10 cellular contexts compared by ENCODE assay signal in the genomic region with DNA sequence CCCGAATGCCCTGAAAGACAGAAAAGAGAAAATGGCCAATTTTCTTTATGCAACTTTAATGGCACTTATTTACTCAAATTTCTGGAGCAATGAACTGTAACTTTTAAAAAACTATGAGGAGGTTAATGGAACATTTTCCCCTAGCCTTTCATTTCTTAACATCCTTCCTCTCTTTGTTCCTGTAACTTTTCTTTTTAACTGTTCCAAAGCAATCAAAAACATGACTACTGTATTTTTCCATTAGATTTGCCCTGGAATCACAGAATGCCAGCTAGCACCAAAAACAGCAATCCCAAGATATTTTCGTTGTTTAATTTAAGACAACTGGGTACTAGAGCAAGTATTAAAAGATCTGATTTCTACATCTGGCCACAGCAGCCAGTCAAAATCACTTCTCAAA. TPM values are rescaled to one million over a fixed set of nuclear protein-coding genes. Genes with fewer than 3 reads are reported as not detected.
A peak's percentile ranks its signal among the peaks of the same experiment; 100 is the strongest.
DNase-seq lines count a peak whose midpoint lies in the region; ATAC-seq and TF ChIP-seq lines count a peak whose summit lies in the region.
"Had no signal": no experiment of that assay in that cellular context is flagged by ENCODE, and none has a peak within 500 bp of the region (broad histone marks: within the 10 kb centered on the region; RNA-seq: fewer than 3 reads in every experiment).

No MANE protein-coding gene starts in this region.

- CTCF ChIA-PET in CD8-positive, alpha-beta T cell (lab: Charles Lee): interaction anchor here (0.7 to 1.3 kb wide), 4 partner anchors 30 to 67 kb away, joined by 3 to 4 read pairs (median 4); partner anchors contain the start of gene ASTL
- CTCF ChIA-PET in Panc1 (lab: Charles Lee): interaction anchor here (0.6 kb wide), 1 partner anchor 76 kb away, joined by 3 read pairs; no protein-coding TSS in a partner anchor

- H3K4me3 ChIP-seq in CD8-positive, alpha-beta T cell (ENCODE audit: low read depth, low read length): no peak overlapping the region
- H3K4me3 ChIP-seq in Panc1 (ENCODE audit: low read depth in 2 of 2, low read length in 2 of 2) (no peak overlapping the region; a peak in 1 of 4 replicates), trophoblast cell (ENCODE audit: low read depth, low read length) (no peak overlapping the region)

- no peak overlapping the region for H2AFZ ChIP-seq in trophoblast cell (ENCODE audit: insufficient read depth, low read length, poor library complexity)

- H4K8ac ChIP-seq in trophoblast cell (ENCODE audit: low read depth, low read length): no peak overlapping the region

- no peak overlapping the region for H3K4me2 ChIP-seq in trophoblast cell (ENCODE audit: low read length)

- in situ Hi-C loops in Panc1 (cut with HindIII; ENCODE audit: low pct_unique_long_range_greater_than_20kb, low sequenced_read_pairs): no loop called here

- no peak overlapping the region for H3K27ac Mint-ChIP-seq in CD8-positive, alpha-beta T cell
- peak overlapping the region; percentile 96 to 97 for H3K27ac Mint-ChIP-seq in effector memory CD8-positive, alpha-beta T cell

- no peak overlapping the region for H3K23ac ChIP-seq in trophoblast cell (ENCODE audit: low read length)

- BruUV-seq in Panc1 (replicated peaks; lab: Mats Ljungman, UMichigan): no TSS peak

- H3K14ac ChIP-seq in trophoblast cell (ENCODE audit: low read length): no peak overlapping the region

- no peak overlapping the region for H4K12ac ChIP-seq in trophoblast cell (ENCODE audit: low read depth, low read length)

- intact Hi-C loops in CD8-positive, alpha-beta T cell (cut with DNase I, micrococcal nuclease): loop anchor here (5.0 kb wide), 2 partner anchors 117 to 332 kb away; partner anchors contain the start of gene ARID5A (in 1 of the 2)
- intact Hi-C loops in Panc1 (cut with micrococcal nuclease; ENCODE audit: unreplicated experiment): loop anchor here (5.0 kb wide), 1 partner anchor 57 kb away; no protein-coding TSS in a partner anchor

- no peak overlapping the region for H3K27ac ChIP-seq in CD8-positive, alpha-beta T cell (ENCODE audit: low read depth, low read length)
- H3K27ac ChIP-seq in Panc1 (ENCODE audit: low read length) (peak overlapping the region; percentile 36), trophoblast cell (ENCODE audit: low read depth, low read length) (no peak overlapping the region)

- peak overlapping the region; percentile 53 for H3K4ac ChIP-seq in trophoblast cell (ENCODE audit: low read depth, low read length)

- H3K36me3 ChIP-seq in CD8-positive, alpha-beta T cell (ENCODE audit: insufficient read depth, low read length): no peaks in the 10 kb centered on the region
- H3K36me3 ChIP-seq in Panc1 (ENCODE audit: control insufficient read depth, insufficient read depth, low read length) (no peaks in the 10 kb centered on the region; the same call in none of the 2 replicates), trophoblast cell (ENCODE audit: control insufficient read depth in 1 of 2, insufficient read depth in 2 of 2, low read length in 2 of 2) (peaks cover 2 to 4% of the 10 kb centered on the region in 2 experiments)

- peak overlapping the region; percentile 71 for H3K4me3 Mint-ChIP-seq in CD8-positive, alpha-beta T cell
- peak overlapping the region; percentile 84 to 88 for H3K4me3 Mint-ChIP-seq in effector memory CD8-positive, alpha-beta T cell

- POLR2A ChIA-PET in CD8-positive, alpha-beta T cell (lab: Charles Lee): no interaction called here
- POLR2A ChIA-PET in Panc1 (lab: Charles Lee): no interaction called here

- no CpG with 5 or more reads among the region's 2 CpGs for WGBS in trophoblast cell (ENCODE audit: extremely low coverage, insufficient coverage, insufficient read length)

- H4K91ac ChIP-seq in trophoblast cell (ENCODE audit: low read depth, low read length): no peak overlapping the region

- H2BK5ac ChIP-seq in trophoblast cell (ENCODE audit: low read depth, low read length, poor library complexity): no peak overlapping the region

- H3K79me1 ChIP-seq in trophoblast cell (ENCODE audit: low read length): peaks cover 6% of the 10 kb centered on the region

- H3K27me3 ChIP-seq in CD8-positive, alpha-beta T cell (ENCODE audit: insufficient read depth, low read length): no peaks in the 10 kb centered on the region
- H3K27me3 ChIP-seq in Panc1 (ENCODE audit: control insufficient read depth, insufficient read depth, low read length) (no peaks in the 10 kb centered on the region), trophoblast cell (ENCODE audit: insufficient read depth, low read length) (no peaks in the 10 kb centered on the region)

- no peak for DNase-seq in CD8-positive, alpha-beta T cell
- no peak for DNase-seq in Panc1 (ENCODE audit: low read depth, low spot score)
- no peak for DNase-seq in effector memory CD8-positive, alpha-beta T cell
- DNase-seq in trophoblast cell: no peak
- no peak for DNase-seq in NCI-H524 (lab: John Stamatoyannopoulos, UW)
- no peak for DNase-seq in left lobe of liver (ENCODE audit: low spot score)
- no peak for DNase-seq in NCI-H510A (lab: John Stamatoyannopoulos, UW)
- DNase-seq: GDM1, NCI-H774 had no signal

- no peak overlapping the region for H3K18ac ChIP-seq in trophoblast cell (ENCODE audit: low read length)

- H2AK5ac ChIP-seq in trophoblast cell (ENCODE audit: low read length): no peak overlapping the region

- no peak overlapping the region for H2BK120ac ChIP-seq in trophoblast cell (ENCODE audit: insufficient read depth, low read length, poor library complexity)

- H3K36me3 Mint-ChIP-seq in CD8-positive, alpha-beta T cell: peaks cover 22% of the 10 kb centered on the region
- peaks cover 33% of the 10 kb centered on the region for H3K36me3 Mint-ChIP-seq in effector memory CD8-positive, alpha-beta T cell (ENCODE audit: insufficient read depth)

- no peak overlapping the region for H3K9ac ChIP-seq in trophoblast cell (ENCODE audit: low read length)

- no peaks in the 10 kb centered on the region for H3K27me3 Mint-ChIP-seq in CD8-positive, alpha-beta T cell (ENCODE audit: low read depth)
- no peaks in the 10 kb centered on the region for H3K27me3 Mint-ChIP-seq in effector memory CD8-positive, alpha-beta T cell

- peaks cover 35% of the 10 kb centered on the region for H3K79me2 ChIP-seq in trophoblast cell (ENCODE audit: control insufficient read depth, insufficient read depth, low read length, poor library complexity)

- H3K9me3 Mint-ChIP-seq in CD8-positive, alpha-beta T cell: no peaks in the 10 kb centered on the region
- no peaks in the 10 kb centered on the region for H3K9me3 Mint-ChIP-seq in effector memory CD8-positive, alpha-beta T cell

- no peak overlapping the region for H2BK12ac ChIP-seq in trophoblast cell (ENCODE audit: low read length)

- no peaks in the 10 kb centered on the region for H3K9me3 ChIP-seq in CD8-positive, alpha-beta T cell (ENCODE audit: low read length)
- no peaks in the 10 kb centered on the region for H3K9me3 ChIP-seq in Panc1 (ENCODE audit: control insufficient read depth, insufficient read depth, low read depth, low read length)
- H3K9me3 ChIP-seq in trophoblast cell (ENCODE audit: insufficient read depth, low read depth, low read length): no peaks in the 10 kb centered on the region

- TF ChIP-seq CTCF in CD8-positive, alpha-beta T cell (IDR thresholded peaks at IDR 0.05): no peak
- TF ChIP-seq CTCF in Panc1 (IDR thresholded peaks at IDR 0.05): no peak

- peaks cover 81% of the 10 kb centered on the region for H3K4me1 Mint-ChIP-seq in CD8-positive, alpha-beta T cell (ENCODE audit: low read depth)
- peaks cover 50 to 68% of the 10 kb centered on the region in 2 donors for H3K4me1 Mint-ChIP-seq in effector memory CD8-positive, alpha-beta T cell (ENCODE audit: low read depth in 2 of 2)

- peaks cover 63% of the 10 kb centered on the region for H3K4me1 ChIP-seq in CD8-positive, alpha-beta T cell (ENCODE audit: insufficient read depth, low read length)
- H3K4me1 ChIP-seq in Panc1 (ENCODE audit: control insufficient read depth, insufficient read depth, low read length) (peaks cover 45% of the 10 kb centered on the region), trophoblast cell (ENCODE audit: control insufficient read depth in 1 of 2, insufficient read depth in 2 of 2, low read length in 2 of 2) (peaks cover 10 to 14% of the 10 kb centered on the region in 2 experiments)

- ATAC-seq in CD8-positive, alpha-beta T cell: no peak
- ATAC-seq in Panc1 (no peak), GM21717 (IDR thresholded peaks at IDR 0.05; ENCODE audit: unreplicated experiment) (no peak), left lobe of liver (no peak)
- ATAC-seq in effector memory CD8-positive, alpha-beta T cell (replicated peaks): no peak

RNA-seq across cellular contexts. Expression of gene STARD7, which starts 3.8 kb away (rescaled TPM):
- total RNA-seq in CD8-positive, alpha-beta T cell: 10 to 100 TPM; 75.3 to 85.1 TPM
- 133 TPM for total RNA-seq in Panc1 (2021; ENCODE audit: unreplicated experiment)
- 66.9 TPM for polyA plus RNA-seq in Panc1 (2012; ENCODE audit: insufficient read length)
- polyA plus RNA-seq in trophoblast cell (2013): 70.0 and 72.7 TPM in 2 replicates
- 67.6 TPM for total RNA-seq in left lobe of liver

RNA-seq across cellular contexts. Expression of gene DUSP2, which starts 59.6 kb away (rescaled TPM):
- total RNA-seq in CD8-positive, alpha-beta T cell: 1,000 to 10,000 TPM; 1,304 to 1,350 TPM
- total RNA-seq in Panc1 (2021; ENCODE audit: unreplicated experiment) (4.9 TPM), left lobe of liver (0.98 TPM)
- polyA plus RNA-seq in Panc1 (2012; ENCODE audit: insufficient read length): 1.9 TPM
- polyA plus RNA-seq in trophoblast cell (2013): 4.0 and 4.5 TPM in 2 replicates

Comparison
In these comparisons a context has a peak if more than half of its experiments do, and no peak if none do; other contexts are left out.
1. RNA of gene DUSP2, which starts 59.6 kb away (total RNA-seq): 1,304 to 1,350 TPM in CD8-positive, alpha-beta T cell; 4.9 TPM in Panc1 (single experiment) and 0.98 TPM in left lobe of liver (single experiment); every median in the first group is over 100 times any median in the second.